In the genomic region with DNA sequence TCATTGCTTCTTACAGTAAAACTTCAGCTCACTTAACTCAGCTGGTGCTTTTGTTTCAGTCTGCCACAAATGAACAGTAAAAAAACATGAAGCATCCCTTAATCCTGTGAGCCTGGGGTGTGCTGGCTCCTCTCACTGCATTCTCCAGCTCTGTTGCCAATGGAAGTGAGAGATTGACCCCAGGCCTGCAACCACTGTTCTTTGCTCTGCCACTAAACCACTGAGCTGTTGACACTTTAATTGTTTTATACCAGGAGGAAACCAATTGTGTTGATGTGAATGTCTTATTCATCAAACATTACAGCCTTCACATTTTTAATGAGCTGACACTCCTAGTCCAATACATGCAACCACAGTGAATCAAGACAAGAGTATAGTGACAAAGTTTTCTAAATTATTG, we compare ENCODE assay signal across 16 cellular contexts.
"Had no signal": no experiment of that assay in that cellular context is flagged by ENCODE, and none has a peak within 500 bp of the region (broad histone marks: within the 10 kb centered on the region; RNA-seq: fewer than 3 reads in every experiment).

No MANE protein-coding gene starts in this region.

- H3K27me3 Mint-ChIP-seq: activated naive CD8-positive, alpha-beta T cell treated with anti-CD3 and anti-CD28 coated beads, Interleukin-2, amount 50 U/mL, for 24 hours; stimulated activated naive B cell treated with anti-CD40 and anti-IgM and Interleukin-4, amounts not matched to agents 10 μg/mL and 1 μg/mL and 100 μg/mL, for 72 hours had no signal

- H3K4me3 Mint-ChIP-seq: activated naive CD4-positive, alpha-beta T cell treated with anti-CD3 and anti-CD28 coated beads for 36 hours; activated naive CD8-positive, alpha-beta T cell treated with anti-CD3 and anti-CD28 coated beads, Interleukin-2, amount 50 U/mL, for 24 hours; neural crest cell; stimulated activated naive B cell treated with anti-CD40 and anti-IgM and Interleukin-4, amounts not matched to agents 10 μg/mL and 1 μg/mL and 100 μg/mL, for 72 hours had no signal

- H3K9me3 Mint-ChIP-seq: activated naive CD4-positive, alpha-beta T cell treated with anti-CD3 and anti-CD28 coated beads for 36 hours; activated naive CD8-positive, alpha-beta T cell treated with anti-CD3 and anti-CD28 coated beads, Interleukin-2, amount 50 U/mL, for 24 hours; activated T-helper 2 cell treated with anti-CD3 and anti-CD28 coated beads, Interferon-gamma antibody, Interleukin-2, Interleukin-4, amounts not matched to agents 10 μg/mL and 5 μg/mL and 100 μg/mL, durations not matched to agents 14 hours and 24 hours and 36 hours; stimulated activated naive B cell treated with anti-CD40 and anti-IgM and Interleukin-4, amounts not matched to agents 10 μg/mL and 1 μg/mL and 100 μg/mL, for 72 hours had no signal

- H3K4me1 Mint-ChIP-seq: activated naive CD8-positive, alpha-beta T cell treated with anti-CD3 and anti-CD28 coated beads, Interleukin-2, amount 50 U/mL, for 24 hours had no signal

- H3K27ac Mint-ChIP-seq: activated naive CD4-positive, alpha-beta T cell treated with anti-CD3 and anti-CD28 coated beads for 36 hours; activated naive CD8-positive, alpha-beta T cell treated with anti-CD3 and anti-CD28 coated beads, Interleukin-2, amount 50 U/mL, for 24 hours; activated T-helper 2 cell treated with anti-CD3 and anti-CD28 coated beads, Interferon-gamma antibody, Interleukin-2, Interleukin-4, amounts not matched to agents 10 μg/mL and 5 μg/mL and 100 μg/mL, durations not matched to agents 14 hours and 24 hours and 36 hours; stimulated activated naive B cell treated with anti-CD40 and anti-IgM and Interleukin-4, amounts not matched to agents 10 μg/mL and 1 μg/mL and 100 μg/mL, for 72 hours had no signal

- DNase-seq: activated naive CD4-positive, alpha-beta T cell treated with anti-CD3 and anti-CD28 coated beads for 36 hours; activated naive CD8-positive, alpha-beta T cell treated with anti-CD3 and anti-CD28 coated beads, Interleukin-2, amount 50 U/mL, for 24 hours; activated T-cell treated with anti-CD3 and anti-CD28 coated beads, Interleukin-2, amount 50 U/mL, for 1 hour; aorta; dermis blood vessel endothelial cell; erythroblast; mesendoderm; pancreas; retina; stimulated activated CD4-positive, alpha-beta T cell treated with anti-CD3 and anti-CD28 coated beads, Interleukin-15, amount 100 ng/mL, for 24 hours; stimulated activated CD4-positive, alpha-beta T cell treated with anti-CD3 and anti-CD28 coated beads, Interleukin-4, amount 100 ng/mL, for 1 hour; stimulated activated naive B cell treated with anti-CD40 and anti-IgM and Interleukin-4, amounts not matched to agents 10 μg/mL and 1 μg/mL and 100 μg/mL, for 72 hours; tibial artery; uterus had no signal
